Comparison of ENCODE assay signal across 7 cellular contexts in the genomic region with DNA sequence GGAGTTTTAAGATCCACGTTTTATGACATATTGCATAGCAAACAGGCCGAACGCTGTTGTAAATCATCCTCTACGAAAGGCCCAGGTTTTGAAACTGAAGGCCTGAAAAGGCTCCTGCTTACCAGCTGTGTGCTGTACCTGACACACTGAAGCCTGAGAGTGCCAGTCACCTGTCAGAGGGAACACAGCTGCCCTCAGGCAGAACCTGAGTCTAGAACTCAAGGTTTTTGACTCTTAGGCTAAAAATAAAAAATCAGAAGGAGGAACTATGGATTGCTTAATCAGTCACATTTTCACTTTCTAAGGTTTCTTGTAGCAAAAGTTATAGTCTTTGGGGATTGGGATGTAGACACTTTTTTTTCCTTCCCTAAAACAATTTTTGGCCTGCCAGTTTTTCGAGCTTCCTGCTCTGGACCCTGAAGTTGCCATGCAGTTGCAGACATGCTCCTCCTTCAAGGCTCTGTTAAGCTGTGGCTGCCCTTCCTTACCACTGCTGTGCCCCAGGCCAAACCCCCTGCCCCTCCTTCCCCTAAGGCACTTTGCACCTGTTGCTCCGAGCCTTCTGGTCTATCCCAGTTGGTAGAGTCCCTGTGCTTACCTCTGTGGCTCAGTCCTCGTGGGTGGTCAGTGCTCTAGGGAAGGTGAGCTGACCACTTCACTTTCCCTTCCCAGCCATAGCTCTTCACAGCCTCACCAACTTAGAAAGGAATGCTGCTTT.
A peak's percentile ranks its signal among the peaks of the same experiment; 100 is the strongest.
DNase-seq lines count a peak whose midpoint lies in the region; ATAC-seq and TF ChIP-seq lines count a peak whose summit lies in the region.

No MANE protein-coding gene starts in this region.

- H3K9me3 ChIP-seq in RWPE2 (ENCODE audit: severe bottlenecking) (no peaks in the 10 kb centered on the region), iPS-20b (ENCODE audit: insufficient read depth, low read depth, low read length) (no peaks in the 10 kb centered on the region)

- H3K9me3 Mint-ChIP-seq in stimulated activated memory B cell treated with anti-CD40 and anti-IgM and Interleukin-4, amounts not matched to agents 10 μg/mL and 1 μg/mL and 100 μg/mL, for 72 hours, result no peaks in the 10 kb centered on the region

- H3K27ac ChIP-seq in RWPE2 (ENCODE audit: poor library complexity, severe bottlenecking) (peak overlapping the region; percentile 68), iPS-20b (ENCODE audit: low read length) (no peak overlapping the region)

- H3K4me1 ChIP-seq in RWPE2 (ENCODE audit: insufficient read depth, poor library complexity, severe bottlenecking), result peaks cover 29% of the 10 kb centered on the region
- no peaks in the 10 kb centered on the region; the same call in 1 of the 2 replicates for H3K4me1 ChIP-seq in iPS-20b (ENCODE audit: insufficient read depth, low read length)

- ATAC-seq in HG02852 (IDR thresholded peaks at IDR 0.05; ENCODE audit: unreplicated experiment), result peak; percentile 4
- ATAC-seq in RWPE2 (ENCODE audit: low read depth), result no peak
- ATAC-seq in stimulated activated memory B cell treated with anti-CD40 and anti-IgM and Interleukin-4, amounts not matched to agents 10 μg/mL and 1 μg/mL and 100 μg/mL, for 72 hours, result peak; percentile 61
- ATAC-seq in GM18868 (IDR thresholded peaks at IDR 0.05; ENCODE audit: unreplicated experiment), result no peak

- no peak overlapping the region for H3K4me3 Mint-ChIP-seq in stimulated activated memory B cell treated with anti-CD40 and anti-IgM and Interleukin-4, amounts not matched to agents 10 μg/mL and 1 μg/mL and 100 μg/mL, for 72 hours

- peak overlapping the region; percentile 84 for H3K27ac Mint-ChIP-seq in stimulated activated memory B cell treated with anti-CD40 and anti-IgM and Interleukin-4, amounts not matched to agents 10 μg/mL and 1 μg/mL and 100 μg/mL, for 72 hours

- peaks cover 1% of the 10 kb centered on the region for H3K36me3 Mint-ChIP-seq in stimulated activated memory B cell treated with anti-CD40 and anti-IgM and Interleukin-4, amounts not matched to agents 10 μg/mL and 1 μg/mL and 100 μg/mL, for 72 hours

- no peak for DNase-seq in RWPE2 (ENCODE audit: low spot score)
- no peak for DNase-seq in stimulated activated CD4-positive, alpha-beta T cell treated with anti-CD3 and anti-CD28 coated beads, Interleukin-2, amount 100 ng/mL, for 48 hours
- DNase-seq in NCI-H2227 treated with DMSO at 0.1 percent for 48 hours (lab: John Stamatoyannopoulos, UW), result no peak

- no peaks in the 10 kb centered on the region for H3K27me3 Mint-ChIP-seq in stimulated activated memory B cell treated with anti-CD40 and anti-IgM and Interleukin-4, amounts not matched to agents 10 μg/mL and 1 μg/mL and 100 μg/mL, for 72 hours

- H3K36me3 ChIP-seq in RWPE2 (ENCODE audit: low read depth), result peaks cover 30% of the 10 kb centered on the region
- peaks cover 9% of the 10 kb centered on the region; the same call in 1 of the 2 replicates for H3K36me3 ChIP-seq in iPS-20b (ENCODE audit: insufficient read depth, low read depth, low read length)

- H3K9ac ChIP-seq in iPS-20b (ENCODE audit: low read depth, low read length), result peak overlapping the region; percentile 16; the same call in 1 of the 2 replicates

- H3K4me1 Mint-ChIP-seq in stimulated activated memory B cell treated with anti-CD40 and anti-IgM and Interleukin-4, amounts not matched to agents 10 μg/mL and 1 μg/mL and 100 μg/mL, for 72 hours, result peaks cover 45% of the 10 kb centered on the region

- H3K4me3 ChIP-seq in RWPE2 (ENCODE audit: severe bottlenecking) (no peak overlapping the region), iPS-20b (ENCODE audit: low read length) (no peak overlapping the region)

- no peaks in the 10 kb centered on the region for H3K27me3 ChIP-seq in RWPE2 (ENCODE audit: insufficient read depth, poor library complexity, severe bottlenecking)
- no peaks in the 10 kb centered on the region for H3K27me3 ChIP-seq in iPS-20b (ENCODE audit: insufficient read depth, low read length)

- TF ChIP-seq CTCF in RWPE2 (IDR thresholded peaks at IDR 0.05; ENCODE audit: poor library complexity, severe bottlenecking), result no peak

Comparison
In these comparisons a context has a peak if more than half of its experiments do, and no peak if none do; other contexts are left out.
1. ATAC-seq: peak in HG02852 (single experiment) and stimulated activated memory B cell treated with anti-CD40 and anti-IgM and Interleukin-4, amounts not matched to agents 10 μg/mL and 1 μg/mL and 100 μg/mL, for 72 hours (single experiment); none in RWPE2 (single experiment) and GM18868 (single experiment).